ENCODE assay signal across 9 cellular contexts in the genomic region with DNA sequence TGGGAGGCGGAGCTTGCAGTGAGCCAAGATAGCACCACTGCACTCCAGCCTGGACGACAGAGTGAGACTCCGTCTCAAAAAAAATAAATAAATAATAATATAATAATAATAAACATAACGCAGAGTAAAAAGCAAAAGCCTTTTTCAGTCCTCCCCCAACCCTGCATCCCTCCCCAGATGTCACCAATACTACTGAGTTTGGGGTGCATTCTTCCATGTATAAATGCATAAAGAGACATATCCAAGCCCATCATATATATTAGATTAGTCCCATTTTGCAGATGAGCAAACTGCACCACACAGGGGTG. TPM values are rescaled to one million over a fixed set of nuclear protein-coding genes. Genes with fewer than 3 reads are reported as not detected.
DNase-seq lines count a peak whose midpoint lies in the region; ATAC-seq, FAIRE-seq and TF ChIP-seq lines count a peak whose summit lies in the region.
"Had no signal": no experiment of that assay in that cellular context is flagged by ENCODE, and none has a peak within 500 bp of the region (broad histone marks: within the 10 kb centered on the region; RNA-seq: fewer than 3 reads in every experiment).

No MANE protein-coding gene starts in this region.

- no peaks in the 10 kb centered on the region for H3K4me1 ChIP-seq in colonic mucosa
- peaks cover 0 to 4% of the 10 kb centered on the region in 2 donors for H3K4me1 ChIP-seq in small intestine (ENCODE audit: control insufficient read depth in 2 of 2, insufficient read depth in 1 of 2, low read depth in 1 of 2, low read length in 1 of 2)

- no peak for ATAC-seq in naive B cell (ENCODE audit: low read depth in 2 of 2)
- ATAC-seq in GM21576 (IDR thresholded peaks at IDR 0.05; ENCODE audit: unreplicated experiment) = no peak

- no peak for TF ChIP-seq CTCF in AG09309 (IDR thresholded peaks at IDR 0.05; ENCODE audit: control insufficient read depth, insufficient read depth, low read depth, low read length, missing control alignments)
- TF ChIP-seq CTCF in LNCaP clone FGC (IDR thresholded peaks at IDR 0.05; ENCODE audit: control insufficient read depth, extremely low read depth, insufficient read depth) = no peak
- no peak for TF ChIP-seq CTCF in colonic mucosa (IDR thresholded peaks at IDR 0.05)

- peak overlapping the region; percentile 54 for H3K4me3 ChIP-seq in AG09309 (ENCODE audit: control insufficient read depth, low read depth, low read length)
- peak overlapping the region; percentile 53 for H3K4me3 ChIP-seq in LNCaP clone FGC (ENCODE audit: low read depth, low read length)
- peak overlapping the region; percentile 62 for H3K4me3 ChIP-seq in colonic mucosa
- peak overlapping the region in 1 of 2 donors; percentile 68 for H3K4me3 ChIP-seq in small intestine (ENCODE audit: low read depth in 1 of 2, low read length in 2 of 2)

- no peaks in the 10 kb centered on the region for H3K9me3 Mint-ChIP-seq in naive B cell

- H3K27me3 ChIP-seq in colonic mucosa (no peaks in the 10 kb centered on the region), small intestine (ENCODE audit: control insufficient read depth in 2 of 2, insufficient read depth in 2 of 2, low read length in 2 of 2) (no peaks in the 10 kb centered on the region)

- H3K9me3 ChIP-seq in colonic mucosa (no peaks in the 10 kb centered on the region), small intestine (ENCODE audit: control insufficient read depth, low read depth) (no peaks in the 10 kb centered on the region)

- peak overlapping the region; percentile 61 to 68 for H3K9ac ChIP-seq in colonic mucosa (ENCODE audit: low read depth in 2 of 2, low read length in 2 of 2)

- no peak for FAIRE-seq in small intestine (lab: Jason Lieb, UNC)

- H3K27ac Mint-ChIP-seq in naive B cell = no peak overlapping the region

- H3K27ac ChIP-seq in colonic mucosa (peak overlapping the region; percentile 67), small intestine (ENCODE audit: low read depth in 1 of 2, low read length in 1 of 2) (peak overlapping the region in 1 of 2 donors; percentile 77)

- DNase-seq in AG09309 (ENCODE audit: low read depth) (no peak), LNCaP clone FGC (ENCODE audit: low read depth) (no peak), colonic mucosa (no peak), naive B cell (no peak), kidney glomerular epithelial cell (lab: John Stamatoyannopoulos, UW) (no peak), small intestine (no peak)
- DNase-seq in activated CD8-positive, alpha-beta memory T cell treated with anti-CD3 and anti-CD28 coated beads, Interleukin-2, amount 50 U/mL, for 48 hours = no peak
- DNase-seq: occipital lobe had no signal

- H3K36me3 ChIP-seq in colonic mucosa (no peaks in the 10 kb centered on the region), small intestine (ENCODE audit: control insufficient read depth in 2 of 2, insufficient read depth in 2 of 2, low read length in 2 of 2) (no peaks in the 10 kb centered on the region)

- no peaks in the 10 kb centered on the region for H3K36me3 Mint-ChIP-seq in naive B cell

- H3K4me3 Mint-ChIP-seq in naive B cell = peak overlapping the region; percentile 76 to 88 (median 86)

- 43 to 48% (median 44%) methylated on average over 4 of the region's 4 CpGs for WGBS in small intestine, 3 donors

- intact Hi-C loops in colonic mucosa (cut with DNase I) = no loop called here

- peaks cover 23 to 31% (median 29%) of the 10 kb centered on the region in 3 donors for H3K4me1 Mint-ChIP-seq in naive B cell

- peaks cover 7 to 34% (median 12%) of the 10 kb centered on the region in 3 donors for H3K27me3 Mint-ChIP-seq in naive B cell

RNA-seq across cellular contexts. Expression of a gene that starts 0.9 kb away (rescaled TPM):
- 1 to 10 TPM; 4.9 to 6.3 TPM for total RNA-seq in colonic mucosa
- polyA plus RNA-seq in naive B cell (ENCODE audit: low read depth in 6 of 6) (not detected), small intestine (10 to 100 TPM in 1 of 3 donors, under 1 TPM in 2; 0.27 to 16.1 (median 0.45) TPM)

RNA-seq across cellular contexts. Expression of a gene that starts 31.1 kb away (rescaled TPM):
- total RNA-seq in colonic mucosa = 100 to 1,000 TPM; 151 to 285 TPM
- polyA plus RNA-seq in naive B cell (ENCODE audit: low read depth in 6 of 6) = 100 to 1,000 TPM in 2 of 6 donors, 10 to 100 TPM in 4; 44.8 to 110 (median 95.1) TPM
- polyA plus RNA-seq in small intestine = 100 to 1,000 TPM in 2 of 3 donors, 10 to 100 TPM in 1; 87.0 to 110 (median 101) TPM

RNA-seq across cellular contexts. Expression of a gene that starts 32.7 kb away (rescaled TPM):
- total RNA-seq in colonic mucosa = not detected
- polyA plus RNA-seq in naive B cell (ENCODE audit: low read depth in 6 of 6) (1 to 10 TPM in 3 of 6 donors, under 1 TPM in 1, not detected in 2; 0.68 to 2.6 (median 1.3) TPM), small intestine (under 1 TPM in 1 of 3 donors, not detected in 2; 0.24 TPM)

RNA-seq across cellular contexts. Expression of a gene that starts 40.4 kb away (rescaled TPM):
- total RNA-seq in colonic mucosa = 10 to 100 TPM in 1 of 2 donors, 1 to 10 TPM in 1; 6.3 to 10.5 TPM
- polyA plus RNA-seq in naive B cell (ENCODE audit: low read depth in 6 of 6) = not detected
- polyA plus RNA-seq in small intestine = 1 to 10 TPM in 2 of 3 donors, under 1 TPM in 1; 0.89 to 8.3 (median 1.9) TPM
